17 cellular contexts compared by ENCODE assay signal in genomic region chr5:157479166-157479565, GRCh38. TPM values are rescaled to one million over a fixed set of nuclear protein-coding genes. Genes with fewer than 3 reads are reported as not detected.
A peak's percentile ranks its signal among the peaks of the same experiment; 100 is the strongest.
DNase-seq lines count a peak whose midpoint lies in the region; ATAC-seq, FAIRE-seq and TF ChIP-seq lines count a peak whose summit lies in the region.
"Had no signal": no experiment of that assay in that cellular context is flagged by ENCODE, and none has a peak within 500 bp of the region (broad histone marks: within the 10 kb centered on the region; RNA-seq: fewer than 3 reads in every experiment).

No MANE protein-coding gene starts in this region.

- no peaks in the 10 kb centered on the region for H4K20me1 ChIP-seq in IMR-90 (ENCODE audit: insufficient read depth, low read length)

- H4K8ac ChIP-seq in IMR-90 (ENCODE audit: low read depth in 2 of 2, low read length in 2 of 2) = no peak overlapping the region

- H2BK5ac ChIP-seq in IMR-90 (ENCODE audit: low read depth, low read length, poor library complexity, severe bottlenecking) = no peak overlapping the region

- no peak overlapping the region for H2BK120ac ChIP-seq in IMR-90 (ENCODE audit: low read depth, low read length)

- peaks cover 80% of the 10 kb centered on the region for H3K36me3 Mint-ChIP-seq in T-helper 1 cell treated with Interleukin-12 subunit alpha and Interleukin-12 subunit beta and Interleukin-4 antibody, amounts not matched to agents 30 μg/mL and 1 μg/mL, for 36 hours (ENCODE audit: low read depth)
- peaks cover 30% of the 10 kb centered on the region for H3K36me3 Mint-ChIP-seq in nephron progenitor cell (ENCODE audit: low read depth)
- no peaks in the 10 kb centered on the region for H3K36me3 Mint-ChIP-seq in Calu3 (ENCODE audit: insufficient read depth, unreplicated experiment)

- no peaks in the 10 kb centered on the region for H3K27me3 Mint-ChIP-seq in T-helper 1 cell treated with Interleukin-12 subunit alpha and Interleukin-12 subunit beta and Interleukin-4 antibody, amounts not matched to agents 30 μg/mL and 1 μg/mL, for 36 hours (ENCODE audit: low read depth)
- H3K27me3 Mint-ChIP-seq in nephron progenitor cell (ENCODE audit: low read depth, poor library complexity) (no peaks in the 10 kb centered on the region), Calu3 (ENCODE audit: unreplicated experiment) (no peaks in the 10 kb centered on the region)
- H3K27me3 Mint-ChIP-seq: effector memory CD8-positive, alpha-beta T cell had no signal

- H4K91ac ChIP-seq in IMR-90 (ENCODE audit: insufficient read depth, low read depth, low read length) = no peak overlapping the region

- H2AFZ ChIP-seq in IMR-90 (replicated peaks; ENCODE audit: low read length, poor library complexity) = no peak overlapping the region

- H3K56ac ChIP-seq in IMR-90 (ENCODE audit: extremely low read depth, insufficient read depth, low read length) = no peak overlapping the region

- peak overlapping the region; percentile 93 for H3K27ac Mint-ChIP-seq in T-helper 1 cell treated with Interleukin-12 subunit alpha and Interleukin-12 subunit beta and Interleukin-4 antibody, amounts not matched to agents 30 μg/mL and 1 μg/mL, for 36 hours
- H3K27ac Mint-ChIP-seq in nephron progenitor cell (peak overlapping the region; percentile 60), Calu3 (ENCODE audit: unreplicated experiment) (no peak overlapping the region)
- H3K27ac Mint-ChIP-seq: activated naive CD4-positive, alpha-beta T cell treated with anti-CD3 and anti-CD28 coated beads for 36 hours had no signal

- H3K4me3 Mint-ChIP-seq in T-helper 1 cell treated with Interleukin-12 subunit alpha and Interleukin-12 subunit beta and Interleukin-4 antibody, amounts not matched to agents 30 μg/mL and 1 μg/mL, for 36 hours = peak overlapping the region; percentile 61
- H3K4me3 Mint-ChIP-seq in nephron progenitor cell = no peak overlapping the region
- no peak overlapping the region for H3K4me3 Mint-ChIP-seq in Calu3 (ENCODE audit: low read depth, unreplicated experiment)
- H3K4me3 Mint-ChIP-seq: activated naive CD4-positive, alpha-beta T cell treated with anti-CD3 and anti-CD28 coated beads for 36 hours; effector memory CD8-positive, alpha-beta T cell had no signal

- dilution Hi-C loops in IMR-90 (cut with HindIII; ENCODE audit: low sequenced_read_pairs, unreplicated experiment) = no loop called here

- 0 out of 2 replicates have a peak, but pooled peaks have one; percentile 2 for TF ChIP-seq RAD21 in IMR-90 (IDR thresholded peaks at IDR 0.05; ENCODE audit: low read length)

- no peak for DNase-seq in T-helper 1 cell
- peak; percentile 28 for DNase-seq in IMR-90
- peak; percentile 68 for DNase-seq in epithelial cell of esophagus (ENCODE audit: low read depth)
- no peak for DNase-seq in nephron progenitor cell
- DNase-seq in glomerular visceral epithelial cell (ENCODE audit: extremely low spot score) = no peak
- no peak for DNase-seq in pancreas
- no peak for DNase-seq in Calu3
- DNase-seq: 8988T; activated naive CD4-positive, alpha-beta T cell treated with anti-CD3 and anti-CD28 coated beads for 36 hours; effector memory CD8-positive, alpha-beta T cell; NCI-H187; stimulated activated CD4-positive, alpha-beta T cell treated with anti-CD3 and anti-CD28 coated beads, Interleukin-2, amount 100 ng/mL, for 48 hours; T1000; uterus had no signal

- no peak overlapping the region for H2BK20ac ChIP-seq in IMR-90 (ENCODE audit: low read depth, low read length)

- no peak overlapping the region for H3K23ac ChIP-seq in IMR-90 (ENCODE audit: low read depth, low read length)

- POLR2A ChIA-PET in IMR-90 (lab: Charles Lee; ENCODE audit: unreplicated experiment) = no interaction called here

- H3K18ac ChIP-seq in IMR-90 (ENCODE audit: low read depth, low read length) = no peak overlapping the region

- no peaks in the 10 kb centered on the region for H3K9me3 Mint-ChIP-seq in T-helper 1 cell treated with Interleukin-12 subunit alpha and Interleukin-12 subunit beta and Interleukin-4 antibody, amounts not matched to agents 30 μg/mL and 1 μg/mL, for 36 hours
- H3K9me3 Mint-ChIP-seq in nephron progenitor cell (no peaks in the 10 kb centered on the region), Calu3 (ENCODE audit: low read depth, unreplicated experiment) (no peaks in the 10 kb centered on the region)
- H3K9me3 Mint-ChIP-seq: effector memory CD8-positive, alpha-beta T cell had no signal

- H2AK5ac ChIP-seq in IMR-90 (ENCODE audit: low read depth, low read length) = no peak overlapping the region

- H3K9ac ChIP-seq in IMR-90 (ENCODE audit: low read depth, low read length) = no peak overlapping the region

- peak; percentile 42 for ATAC-seq in IMR-90 (ENCODE audit: low read depth)
- ATAC-seq in pancreas = no peak
- ATAC-seq: effector memory CD8-positive, alpha-beta T cell had no signal

- FAIRE-seq in pancreas (lab: Jason Lieb, UNC) = no peak

- H3K4me2 ChIP-seq in IMR-90 (ENCODE audit: low read depth, low read length) = no peak overlapping the region

- no peak for TF ChIP-seq POLR2A in IMR-90 (IDR thresholded peaks at IDR 0.05; ENCODE audit: low read depth, low read length)

- no peak overlapping the region; the same call in 1 of the 2 replicates for H3K14ac ChIP-seq in IMR-90 (replicated peaks; ENCODE audit: low read depth, low read length)

- H3K27me3 ChIP-seq in IMR-90 (ENCODE audit: control insufficient read depth, insufficient read depth, low read length) = no peaks in the 10 kb centered on the region
- no peaks in the 10 kb centered on the region for H3K27me3 ChIP-seq in pancreas
- H3K27me3 ChIP-seq: uterus had no signal

- TF ChIP-seq CTCF in IMR-90 (conservative IDR thresholded peaks at IDR 0.05; ENCODE audit: low read depth, low read length) = no peak
- no peak for TF ChIP-seq CTCF in epithelial cell of esophagus (IDR thresholded peaks at IDR 0.05; ENCODE audit: insufficient read depth, low read depth, low read length, missing control alignments)
- no peak for TF ChIP-seq CTCF in nephron progenitor cell (IDR thresholded peaks at IDR 0.05)
- no peak for TF ChIP-seq CTCF in pancreas (IDR thresholded peaks at IDR 0.05)
- TF ChIP-seq CTCF in Calu3 (IDR thresholded peaks at IDR 0.05; ENCODE audit: unreplicated experiment) = no peak

- H3K36me3 ChIP-seq in IMR-90 (ENCODE audit: control insufficient read depth, insufficient read depth, low read length) = peaks cover 23% of the 10 kb centered on the region
- no peaks in the 10 kb centered on the region for H3K36me3 ChIP-seq in pancreas
- H3K36me3 ChIP-seq: uterus had no signal

- H3K4me1 Mint-ChIP-seq in T-helper 1 cell treated with Interleukin-12 subunit alpha and Interleukin-12 subunit beta and Interleukin-4 antibody, amounts not matched to agents 30 μg/mL and 1 μg/mL, for 36 hours (ENCODE audit: low read depth) = peaks cover 62% of the 10 kb centered on the region
- H3K4me1 Mint-ChIP-seq in nephron progenitor cell (peaks cover 11% of the 10 kb centered on the region), Calu3 (ENCODE audit: low read depth, unreplicated experiment) (peaks cover 8% of the 10 kb centered on the region)

- no peak overlapping the region for H4K5ac ChIP-seq in IMR-90 (ENCODE audit: low read depth, low read length)

- H3K4ac ChIP-seq in IMR-90 (ENCODE audit: low read depth, low read length) = no peak overlapping the region

- no peak overlapping the region for H2BK15ac ChIP-seq in IMR-90 (ENCODE audit: low read depth, low read length)

- WGBS in IMR-90 (ENCODE audit: extremely low coverage in 2 of 2, insufficient read length in 1 of 2), 2 experiments = no CpG with 5 or more reads among the region's 4 CpGs
- whole genome bisulfite sequencing in pancreas, 2 donors = 67 to 78% methylated on average over 4 of the region's 4 CpGs

- in situ Hi-C loops in IMR-90 (cut with MboI; ENCODE audit: low sequenced_read_pairs) = loop anchor here (5.0 kb wide), 1 partner anchor 112 kb away; no protein-coding TSS in a partner anchor

- CTCF ChIA-PET in IMR-90 (lab: Yijun Ruan, JAX) = interaction anchor here (0.6 kb wide), 1 partner anchor 330 kb away, joined by 3 read pairs; no protein-coding TSS in a partner anchor
- CTCF ChIA-PET in Calu3 (lab: Charles Lee) = interaction anchor here (0.6 to 1.8 kb wide), 4 partner anchors 47 to 620 kb away, joined by 3 to 5 read pairs (median 4); no protein-coding TSS in a partner anchor

- H3K27ac ChIP-seq in IMR-90 (ENCODE audit: insufficient read depth, low read length) (no peak overlapping the region), pancreas (no peak overlapping the region)
- H3K27ac ChIP-seq: RWPE1 had no signal

- peaks cover 7% of the 10 kb centered on the region for H3K9me1 ChIP-seq in IMR-90 (ENCODE audit: insufficient read depth, low read length)

- H3K79me1 ChIP-seq in IMR-90 (ENCODE audit: low read depth in 1 of 2, low read length in 2 of 2) = peaks cover 18 to 34% of the 10 kb centered on the region in 2 experiments

- H3K9me3 ChIP-seq in IMR-90 (ENCODE audit: control insufficient read depth, insufficient read depth, low read length) (no peaks in the 10 kb centered on the region), pancreas (no peaks in the 10 kb centered on the region)
- H3K9me3 ChIP-seq: uterus had no signal

- no peak overlapping the region for H2AK9ac ChIP-seq in IMR-90 (replicated peaks; ENCODE audit: low read depth, low read length, poor library complexity)

- intact Hi-C loops in IMR-90 (cut with micrococcal nuclease) = loop anchor here (5.0 kb wide), 2 partner anchors 98 to 227 kb away; partner anchors contain the start of gene ADAM19
- intact Hi-C loops in pancreas (cut with DNase I) = loop anchor here in 1 of 3 donors (5.0 kb wide), 1 partner anchor 152 kb away; no protein-coding TSS in a partner anchor
- intact Hi-C loops in Calu3 (cut with micrococcal nuclease; ENCODE audit: unreplicated experiment) = no loop called here

- no TSS peak for BruUV-seq in IMR-90 (replicated peaks; lab: Mats Ljungman, UMichigan)
- BruUV-seq in Calu3 (replicated peaks; lab: Mats Ljungman, UMichigan) = no TSS peak

- H3K4me3 ChIP-seq in IMR-90 (ENCODE audit: insufficient read depth, low read depth, low read length) (no peak overlapping the region), epithelial cell of esophagus (ENCODE audit: low read length) (no peak overlapping the region), pancreas (no peak overlapping the region)
- H3K4me3 ChIP-seq: uterus had no signal

- peaks cover under 1% of the 10 kb centered on the region; the same call in 1 of the 2 replicates for H3K4me1 ChIP-seq in IMR-90 (ENCODE audit: control insufficient read depth, insufficient read depth, low read length)
- H3K4me1 ChIP-seq in pancreas = no peaks in the 10 kb centered on the region
- H3K4me1 ChIP-seq: uterus had no signal

RNA-seq across cellular contexts. Expression of gene NIPAL4, which starts 19.2 kb away (rescaled TPM):
- 0.18 and 0.28 TPM in 2 replicates for total RNA-seq in IMR-90 (2012; rRNA removed)
- 0.32 and 0.39 TPM in 2 replicates for polyA plus RNA-seq in IMR-90 (2012; rRNA removed)
- 0.10 and 0.25 TPM in 2 replicates for polyA plus RNA-seq in IMR-90 (2012; cell fraction: cytosol; rRNA removed)
- polyA plus RNA-seq in IMR-90 (2012; cell fraction: nucleus; rRNA removed; ENCODE audit: low replicate concordance) = 0.45 and 0.52 TPM in 2 replicates
- not detected for total RNA-seq in pancreas
- polyA plus RNA-seq in pancreas = under 1 TPM in 1 of 2 donors, not detected in 1; 0.07 TPM
- total RNA-seq in Calu3 (2022) = 2.7 and 3.2 TPM in 2 replicates
- polyA plus RNA-seq: neural cell had no signal

Comparison
In these comparisons a context has a peak if more than half of its experiments do, and no peak if none do; other contexts are left out.
1. DNase-seq: peak in IMR-90 (single experiment) and epithelial cell of esophagus (single experiment); none in T-helper 1 cell (0 of 5), nephron progenitor cell (single experiment), glomerular visceral epithelial cell (single experiment), pancreas (0 of 6) and Calu3 (single experiment).